ENCODE assay signal across 8 cellular contexts in the genomic region with DNA sequence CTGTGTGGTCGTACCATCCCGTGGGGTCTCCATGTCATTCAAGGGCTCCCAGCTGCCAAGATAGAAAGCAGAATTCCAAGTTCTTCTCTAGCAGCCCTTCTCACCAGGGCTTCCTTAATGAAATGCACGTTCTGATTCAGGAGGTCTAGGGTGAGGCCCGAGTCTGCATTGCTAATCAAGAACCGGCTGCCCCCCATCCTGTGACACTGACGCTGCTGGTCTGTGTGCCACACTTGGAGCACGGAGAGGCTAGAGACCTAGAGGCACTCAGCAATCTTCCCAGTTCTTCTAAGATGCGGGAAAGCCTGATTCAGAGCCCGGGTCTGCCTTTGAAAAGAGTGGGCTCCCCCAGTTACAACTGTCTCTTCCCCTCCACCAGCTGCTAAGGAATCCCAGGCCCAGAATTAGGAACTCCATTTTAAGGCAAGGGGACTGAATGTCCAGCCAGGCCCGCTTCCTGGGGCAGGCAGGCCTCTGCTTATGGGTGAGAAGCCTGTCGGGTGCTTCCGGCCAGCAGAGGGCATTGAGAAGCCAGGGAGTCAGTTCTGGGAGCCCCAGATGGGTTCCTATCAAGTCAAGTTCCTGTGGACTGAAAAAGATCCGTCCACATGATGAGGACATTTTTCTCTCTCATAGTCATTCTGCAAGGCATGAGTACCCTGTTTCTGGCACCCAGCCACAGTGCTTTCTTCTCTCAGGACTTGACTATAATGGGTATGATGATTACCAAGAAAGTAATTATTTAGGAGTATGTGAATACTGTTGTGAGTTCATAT.
DNase-seq lines count a peak whose midpoint lies in the region; ATAC-seq and TF ChIP-seq lines count a peak whose summit lies in the region.

No MANE protein-coding gene starts in this region.

- no peak overlapping the region for H3K27ac ChIP-seq in HL-60 (replicated peaks)

- H3K4me3 ChIP-seq in HL-60 (replicated peaks; ENCODE audit: insufficient read depth, low read length) = no peak overlapping the region

- H3K36me3 Mint-ChIP-seq in glutamatergic neuron (ENCODE audit: unreplicated experiment) = peaks cover 30% of the 10 kb centered on the region

- DNase-seq in Ammon's horn (ENCODE audit: low spot score) (peak; percentile 80), HL-60 (ENCODE audit: low read depth in 1 of 2, low spot score in 1 of 2) (peak; percentile 6 to 15), UCSD-AML1 (lab: John Stamatoyannopoulos, UW; ENCODE audit: unreplicated experiment) (peak; percentile 40), glutamatergic neuron (peak; percentile 78), posterior vena cava (ENCODE audit: low spot score) (peak; percentile 93)
- DNase-seq in activated effector memory CD4-positive, alpha-beta T cell treated with anti-CD3 and anti-CD28 coated beads, Interleukin-2, amount 50 U/mL, for 16 hours = no peak

- TF ChIP-seq CTCF in HL-60 (IDR thresholded peaks at IDR 0.05; ENCODE audit: insufficient read depth, low read length) (peak; percentile 21), glutamatergic neuron (IDR thresholded peaks at IDR 0.05; ENCODE audit: partially characterized antibody, unreplicated experiment) (peak; percentile 40)

- peaks cover 6% of the 10 kb centered on the region for H3K27me3 Mint-ChIP-seq in glutamatergic neuron (ENCODE audit: unreplicated experiment)

- H3K27me3 ChIP-seq in HL-60 (ENCODE audit: insufficient read depth, poor library complexity, severe bottlenecking) = no peaks in the 10 kb centered on the region

- peaks cover 6% of the 10 kb centered on the region for H3K4me1 Mint-ChIP-seq in glutamatergic neuron (ENCODE audit: low read depth, unreplicated experiment)

- H3K4me3 Mint-ChIP-seq in glutamatergic neuron (ENCODE audit: unreplicated experiment) = no peak overlapping the region

- intact Hi-C loops in posterior vena cava (cut with DNase I) = no loop called here

- ATAC-seq in HG02798 (IDR thresholded peaks at IDR 0.05; ENCODE audit: poor library complexity, unreplicated experiment) = no peak
- no peak for ATAC-seq in HG03025 (IDR thresholded peaks at IDR 0.05; ENCODE audit: low FRiP score, unreplicated experiment)

- H3K9me3 Mint-ChIP-seq in glutamatergic neuron (ENCODE audit: unreplicated experiment) = peaks cover 5% of the 10 kb centered on the region

- no peak overlapping the region for H3K27ac Mint-ChIP-seq in glutamatergic neuron (ENCODE audit: unreplicated experiment)
